ENCODE assay signal across 19 cellular contexts in the genomic region with DNA sequence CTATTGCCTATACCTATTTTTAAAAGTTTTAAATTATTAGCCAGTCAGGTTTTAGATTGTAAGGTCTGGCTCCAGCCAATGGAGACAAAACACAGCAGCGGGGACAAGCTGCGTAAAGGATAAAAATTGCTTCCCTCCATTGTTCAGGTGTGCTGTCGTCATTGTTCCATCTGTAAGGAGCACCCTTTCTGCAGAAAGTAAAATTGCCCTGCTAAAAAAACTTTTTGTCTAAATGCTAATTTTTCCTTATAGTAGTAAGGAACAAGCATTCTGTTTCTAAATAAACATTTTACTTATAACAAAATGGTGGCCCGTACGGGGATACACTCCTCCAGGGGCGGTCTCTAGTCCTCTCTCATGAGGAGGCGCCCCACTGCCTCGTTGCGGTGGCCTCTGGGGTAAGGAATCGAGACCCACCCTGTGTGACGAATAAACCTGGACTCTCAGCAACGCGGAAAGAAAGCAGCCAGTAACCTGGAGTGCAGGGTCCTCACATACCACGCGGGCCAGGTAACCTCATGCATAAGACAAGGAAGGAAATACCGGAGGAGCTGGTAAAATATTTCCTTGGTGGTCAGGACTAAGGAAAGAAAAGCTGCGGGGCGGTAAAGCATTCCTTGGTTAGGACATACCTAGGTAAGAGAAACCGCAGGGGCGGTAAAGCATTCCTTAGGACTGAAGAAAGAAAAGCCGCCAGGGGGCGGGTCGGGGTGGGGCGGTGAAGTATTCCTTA.
DNase-seq lines count a peak whose midpoint lies in the region; ATAC-seq and TF ChIP-seq lines count a peak whose summit lies in the region.
"Had no signal": no experiment of that assay in that cellular context is flagged by ENCODE, and none has a peak within 500 bp of the region (broad histone marks: within the 10 kb centered on the region; RNA-seq: fewer than 3 reads in every experiment).

No MANE protein-coding gene starts in this region.

- no peaks in the 10 kb centered on the region for H3K9me3 ChIP-seq in hepatocyte (ENCODE audit: low read depth)
- H3K9me3 ChIP-seq in trophoblast cell (ENCODE audit: insufficient read depth, low read depth, low read length): peaks cover 9% of the 10 kb centered on the region
- no peaks in the 10 kb centered on the region for H3K9me3 ChIP-seq in ovary

- peak overlapping the region; percentile 19 for H2AFZ ChIP-seq in hepatocyte
- no peak overlapping the region for H2AFZ ChIP-seq in trophoblast cell (ENCODE audit: insufficient read depth, low read length, poor library complexity)

- H3K27ac ChIP-seq in hepatocyte (peak overlapping the region; percentile 96), trophoblast cell (ENCODE audit: low read depth, low read length) (peak overlapping the region; percentile 74), ovary (no peak overlapping the region)
- H3K27ac ChIP-seq: BLaER1 treated with 17β-estradiol and CSF1 and Interleukin-3, amounts not matched to agents 10 nM and 100 nM had no signal

- no peak overlapping the region for H3K23ac ChIP-seq in trophoblast cell (ENCODE audit: low read length)

- no peak overlapping the region for H4K12ac ChIP-seq in trophoblast cell (ENCODE audit: low read depth, low read length)

- peak overlapping the region; percentile 5 for H3K27ac Mint-ChIP-seq in activated CD4-positive, alpha-beta T cell treated with anti-CD3 and anti-CD28 coated beads, Interleukin-2, amount 10 ng/mL, durations not matched to agents 24 days and 14 days
- no peak overlapping the region for H3K27ac Mint-ChIP-seq in activated CD8-positive, alpha-beta memory T cell treated with anti-CD3 and anti-CD28 coated beads, Interleukin-2, amount 10 ng/mL, durations not matched to agents 7 days and 5 days

- peaks cover 6% of the 10 kb centered on the region for H3K79me1 ChIP-seq in trophoblast cell (ENCODE audit: low read length)

- TF ChIP-seq POLR2A in ovary (IDR thresholded peaks at IDR 0.05): no peak

- no peak for ATAC-seq in GM18498 (IDR thresholded peaks at IDR 0.05; ENCODE audit: unreplicated experiment)
- ATAC-seq in activated CD8-positive, alpha-beta memory T cell treated with anti-CD3 and anti-CD28 coated beads, Interleukin-2, amount 10 ng/mL, durations not matched to agents 7 days and 5 days: no peak
- ATAC-seq: Panc1 had no signal

- TF ChIP-seq CTCF in hepatocyte (IDR thresholded peaks at IDR 0.05; ENCODE audit: poor library complexity) (peak; percentile 19), ovary (IDR thresholded peaks at IDR 0.05) (no peak)

- peaks cover 9% of the 10 kb centered on the region for H3K4me1 Mint-ChIP-seq in activated CD4-positive, alpha-beta T cell treated with anti-CD3 and anti-CD28 coated beads, Interleukin-2, amount 10 ng/mL, durations not matched to agents 24 days and 14 days
- H3K4me1 Mint-ChIP-seq in activated CD8-positive, alpha-beta memory T cell treated with anti-CD3 and anti-CD28 coated beads, Interleukin-2, amount 10 ng/mL, durations not matched to agents 7 days and 5 days: peaks cover 10% of the 10 kb centered on the region

- H2AK5ac ChIP-seq in trophoblast cell (ENCODE audit: low read length): no peak overlapping the region

- no peaks in the 10 kb centered on the region for H3K9me2 ChIP-seq in hepatocyte (replicated peaks; ENCODE audit: insufficient read depth)

- intact Hi-C loops in activated CD4-positive, alpha-beta T cell treated with anti-CD3 and anti-CD28 coated beads, Interleukin-2, amount 10 ng/mL, durations not matched to agents 24 days and 14 days (cut with micrococcal nuclease): no loop called here
- intact Hi-C loops in ovary (cut with DNase I): no loop called here

- CTCF ChIA-PET in activated CD8-positive, alpha-beta memory T cell treated with anti-CD3 and anti-CD28 coated beads, Interleukin-2, amount 10 ng/mL, durations not matched to agents 7 days and 5 days (lab: Charles Lee): interaction anchor here (1.0 kb wide), 1 partner anchor 242 kb away, joined by 4 read pairs; no protein-coding TSS in a partner anchor

- no peak overlapping the region for H3K4me3 ChIP-seq in hepatocyte
- no peak overlapping the region for H3K4me3 ChIP-seq in trophoblast cell (ENCODE audit: low read depth, low read length)
- H3K4me3 ChIP-seq in ovary: no peak overlapping the region

- TF ChIP-seq EP300 in ovary (IDR thresholded peaks at IDR 0.05): no peak

- no peak overlapping the region for H4K8ac ChIP-seq in trophoblast cell (ENCODE audit: low read depth, low read length)

- H3K79me2 ChIP-seq in hepatocyte (no peaks in the 10 kb centered on the region), trophoblast cell (ENCODE audit: control insufficient read depth, insufficient read depth, low read length, poor library complexity) (no peaks in the 10 kb centered on the region)

- no peak overlapping the region for H3K4ac ChIP-seq in trophoblast cell (ENCODE audit: low read depth, low read length)

- H3K36me3 ChIP-seq in hepatocyte (replicated peaks; ENCODE audit: insufficient read depth, low read depth) (no peaks in the 10 kb centered on the region), trophoblast cell (ENCODE audit: control insufficient read depth in 1 of 2, insufficient read depth in 2 of 2, low read length in 2 of 2) (no peaks in the 10 kb centered on the region), ovary (no peaks in the 10 kb centered on the region)

- H2BK5ac ChIP-seq in trophoblast cell (ENCODE audit: low read depth, low read length, poor library complexity): no peak overlapping the region

- no peak overlapping the region for H4K91ac ChIP-seq in trophoblast cell (ENCODE audit: low read depth, low read length)

- H2BK120ac ChIP-seq in trophoblast cell (ENCODE audit: insufficient read depth, low read length, poor library complexity): no peak overlapping the region

- peaks cover 77% of the 10 kb centered on the region for H3K36me3 Mint-ChIP-seq in activated CD4-positive, alpha-beta T cell treated with anti-CD3 and anti-CD28 coated beads, Interleukin-2, amount 10 ng/mL, durations not matched to agents 24 days and 14 days (ENCODE audit: low read depth)
- H3K36me3 Mint-ChIP-seq in activated CD8-positive, alpha-beta memory T cell treated with anti-CD3 and anti-CD28 coated beads, Interleukin-2, amount 10 ng/mL, durations not matched to agents 7 days and 5 days: peaks cover 79% of the 10 kb centered on the region

- H3K9ac ChIP-seq in trophoblast cell (ENCODE audit: low read length): no peak overlapping the region
- H3K9ac ChIP-seq: BLaER1 treated with 17β-estradiol and CSF1 and Interleukin-3, amounts not matched to agents 10 nM and 100 nM had no signal

- H3K27me3 ChIP-seq in hepatocyte (no peaks in the 10 kb centered on the region), trophoblast cell (ENCODE audit: insufficient read depth, low read length) (no peaks in the 10 kb centered on the region), ovary (no peaks in the 10 kb centered on the region)
- H3K27me3 ChIP-seq: BLaER1 treated with 17β-estradiol and CSF1 and Interleukin-3, amounts not matched to agents 10 nM and 100 nM had no signal

- no peak overlapping the region for H3K18ac ChIP-seq in trophoblast cell (ENCODE audit: low read length)

- H2BK12ac ChIP-seq in trophoblast cell (ENCODE audit: low read length): no peak overlapping the region

- H3K4me3 Mint-ChIP-seq in activated CD4-positive, alpha-beta T cell treated with anti-CD3 and anti-CD28 coated beads, Interleukin-2, amount 10 ng/mL, durations not matched to agents 24 days and 14 days: no peak overlapping the region
- no peak overlapping the region for H3K4me3 Mint-ChIP-seq in activated CD8-positive, alpha-beta memory T cell treated with anti-CD3 and anti-CD28 coated beads, Interleukin-2, amount 10 ng/mL, durations not matched to agents 7 days and 5 days

- H3K9me3 Mint-ChIP-seq in activated CD4-positive, alpha-beta T cell treated with anti-CD3 and anti-CD28 coated beads, Interleukin-2, amount 10 ng/mL, durations not matched to agents 24 days and 14 days: no peaks in the 10 kb centered on the region
- no peaks in the 10 kb centered on the region for H3K9me3 Mint-ChIP-seq in activated CD8-positive, alpha-beta memory T cell treated with anti-CD3 and anti-CD28 coated beads, Interleukin-2, amount 10 ng/mL, durations not matched to agents 7 days and 5 days (ENCODE audit: low read depth)

- peaks cover 11% of the 10 kb centered on the region for H3K4me1 ChIP-seq in hepatocyte (ENCODE audit: insufficient read depth)
- H3K4me1 ChIP-seq in trophoblast cell (ENCODE audit: control insufficient read depth in 1 of 2, insufficient read depth in 2 of 2, low read length in 2 of 2): peaks cover 0 to 2% of the 10 kb centered on the region in 2 experiments
- H3K4me1 ChIP-seq in ovary (ENCODE audit: insufficient read depth): no peaks in the 10 kb centered on the region

- WGBS in hepatocyte (ENCODE audit: low lambda C conversion rate, missing lambda C conversion rate): 23% methylated on average over 24 of the region's 24 CpGs
- no CpG with 5 or more reads among the region's 24 CpGs for WGBS in trophoblast cell (ENCODE audit: extremely low coverage, insufficient coverage, insufficient read length)
- WGBS in ovary, 3 donors: 94 to 96% (median 94%) methylated on average over 24 of the region's 24 CpGs

- H3K4me2 ChIP-seq in hepatocyte (peak overlapping the region; percentile 66), trophoblast cell (ENCODE audit: low read length) (no peak overlapping the region)
- H3K4me2 ChIP-seq: BLaER1 treated with 17β-estradiol and CSF1 and Interleukin-3, amounts not matched to agents 10 nM and 100 nM had no signal

- DNase-seq in activated CD4-positive, alpha-beta T cell treated with anti-CD3 and anti-CD28 coated beads, Interleukin-2, amount 10 ng/mL, durations not matched to agents 24 days and 14 days: no peak
- DNase-seq in activated CD4-positive, alpha-beta T cell treated with anti-CD3 and anti-CD28 coated beads for 4 hours: no peak
- DNase-seq in LoVo (ENCODE audit: low spot score) (peak; percentile 85), hepatocyte (ENCODE audit: low spot score) (peak; percentile 90), trophoblast cell (peak; percentile 96 to 98), ovary (no peak)
- no peak for DNase-seq in activated CD8-positive, alpha-beta memory T cell treated with anti-CD3 and anti-CD28 coated beads, Interleukin-2, amount 10 ng/mL, durations not matched to agents 7 days and 5 days
- DNase-seq: 8988T, DMS153, EL, HCEC 1CT, NCI-H1930, NCI-H2171, NCI-H446 treated with DMSO at 0.1 percent for 48 hours, NCI-H774, Right ventricle myocardium superior had no signal

- no peaks in the 10 kb centered on the region for H4K20me1 ChIP-seq in hepatocyte (ENCODE audit: insufficient read depth, poor library complexity, severe bottlenecking)
- H4K20me1 ChIP-seq: BLaER1 treated with 17β-estradiol and CSF1 and Interleukin-3, amounts not matched to agents 10 nM and 100 nM had no signal

- H3K14ac ChIP-seq in trophoblast cell (ENCODE audit: low read length): no peak overlapping the region

- H3K27me3 Mint-ChIP-seq in activated CD4-positive, alpha-beta T cell treated with anti-CD3 and anti-CD28 coated beads, Interleukin-2, amount 10 ng/mL, durations not matched to agents 24 days and 14 days: no peaks in the 10 kb centered on the region
- no peaks in the 10 kb centered on the region for H3K27me3 Mint-ChIP-seq in activated CD8-positive, alpha-beta memory T cell treated with anti-CD3 and anti-CD28 coated beads, Interleukin-2, amount 10 ng/mL, durations not matched to agents 7 days and 5 days

Comparison
In these comparisons a context has a peak if more than half of its experiments do, and no peak if none do; other contexts are left out.
1. DNase-seq: peak in LoVo (single experiment), hepatocyte (single experiment) and trophoblast cell (2 of 2); none in activated CD4-positive, alpha-beta T cell treated with anti-CD3 and anti-CD28 coated beads, Interleukin-2, amount 10 ng/mL, durations not matched to agents 24 days and 14 days (single experiment), activated CD4-positive, alpha-beta T cell treated with anti-CD3 and anti-CD28 coated beads for 4 hours (0 of 2), ovary (0 of 5) and activated CD8-positive, alpha-beta memory T cell treated with anti-CD3 and anti-CD28 coated beads, Interleukin-2, amount 10 ng/mL, durations not matched to agents 7 days and 5 days (single experiment).
2. H3K27ac ChIP-seq: peak in hepatocyte (single experiment) and trophoblast cell (single experiment); none in ovary (0 of 2).